Comparison of ENCODE assay signal across 22 cellular contexts in genomic region chr7:124413029-124413428, GRCh38.
DNase-seq lines count a peak whose midpoint lies in the region; ATAC-seq and TF ChIP-seq lines count a peak whose summit lies in the region.
"Had no signal": no experiment of that assay in that cellular context is flagged by ENCODE, and none has a peak within 500 bp of the region (broad histone marks: within the 10 kb centered on the region; RNA-seq: fewer than 3 reads in every experiment).

No MANE protein-coding gene starts in this region.

- no peaks in the 10 kb centered on the region for H4K20me1 ChIP-seq in MM.1S (ENCODE audit: insufficient read depth, low read length)
- H4K20me1 ChIP-seq: BLaER1 treated with 17β-estradiol and CSF1 and Interleukin-3, amounts not matched to agents 10 nM and 100 nM had no signal

- DNase-seq in MM.1S, result peak; percentile 93
- DNase-seq in neural crest cell (ENCODE audit: low read depth, low spot score), result no peak
- DNase-seq in ureter (ENCODE audit: low spot score), result no peak
- DNase-seq: Calu3; CD8-positive, alpha-beta T cell; Kasumi-1; MG63; NCI-H1092 treated with DMSO at 0.1 percent for 48 hours; NCI-H146; NCI-H2081; NK-92 treated with Interleukin-12 subunit alpha and Interleukin-12 subunit beta, amount 100 ng/mL, for 24 hours; SHP77; T-cell had no signal

- H3K9ac ChIP-seq in MM.1S (ENCODE audit: low read length), result peak overlapping the region; percentile 30
- H3K9ac ChIP-seq: BLaER1 treated with 17β-estradiol and CSF1 and Interleukin-3, amounts not matched to agents 10 nM and 100 nM had no signal

- H3K4me2 ChIP-seq in MM.1S (ENCODE audit: low read depth, low read length), result peak overlapping the region; percentile 67
- H3K4me2 ChIP-seq: GM23338 had no signal

- H3K36me3 ChIP-seq in MM.1S (replicated peaks; ENCODE audit: insufficient read depth, low read length), result no peaks in the 10 kb centered on the region
- H3K36me3 ChIP-seq: BLaER1 treated with 17β-estradiol and CSF1 and Interleukin-3, amounts not matched to agents 10 nM and 100 nM; MG63 had no signal

- peaks cover 26% of the 10 kb centered on the region for H3K4me1 Mint-ChIP-seq in neural crest cell
- H3K4me1 Mint-ChIP-seq: GM23338, T-cell had no signal

- no peaks in the 10 kb centered on the region for H3K27me3 Mint-ChIP-seq in neural crest cell (ENCODE audit: low read depth)
- H3K27me3 Mint-ChIP-seq: T-cell had no signal

- H3K79me2 ChIP-seq in MM.1S (ENCODE audit: low read length), result no peaks in the 10 kb centered on the region

- H3K27ac Mint-ChIP-seq in neural crest cell (ENCODE audit: unreplicated experiment), result peak overlapping the region; percentile 19
- H3K27ac Mint-ChIP-seq: CD8-positive, alpha-beta T cell; GM23338; T-cell had no signal

- ATAC-seq in GM18909 (IDR thresholded peaks at IDR 0.05; ENCODE audit: poor library complexity, unreplicated experiment) (peak; percentile 52), HG02798 (IDR thresholded peaks at IDR 0.05; ENCODE audit: poor library complexity, unreplicated experiment) (peak; percentile 69), GM21526 (IDR thresholded peaks at IDR 0.05; ENCODE audit: low FRiP score, unreplicated experiment) (no peak), GM18519 (IDR thresholded peaks at IDR 0.05; ENCODE audit: low FRiP score, unreplicated experiment) (no peak)
- ATAC-seq: CD8-positive, alpha-beta T cell; GM23338; HCT116; T-cell had no signal

- H3K36me3 Mint-ChIP-seq in neural crest cell (ENCODE audit: low read depth), result no peaks in the 10 kb centered on the region
- H3K36me3 Mint-ChIP-seq: CD8-positive, alpha-beta T cell; T-cell had no signal

- H3K9me3 Mint-ChIP-seq in neural crest cell, result no peaks in the 10 kb centered on the region
- H3K9me3 Mint-ChIP-seq: CD8-positive, alpha-beta T cell; GM23338 had no signal

- H3K4me3 Mint-ChIP-seq in neural crest cell, result no peak overlapping the region
- H3K4me3 Mint-ChIP-seq: CD8-positive, alpha-beta T cell; GM23338; T-cell had no signal

- H3K27me3 ChIP-seq in MM.1S (replicated peaks; ENCODE audit: insufficient read depth, low read length), result no peaks in the 10 kb centered on the region
- H3K27me3 ChIP-seq: BLaER1 treated with 17β-estradiol and CSF1 and Interleukin-3, amounts not matched to agents 10 nM and 100 nM; MG63 had no signal

- peaks cover 12% of the 10 kb centered on the region for H3K4me1 ChIP-seq in MM.1S (ENCODE audit: low read length)

- H3K4me3 ChIP-seq in MM.1S (ENCODE audit: low read length), result peak overlapping the region; percentile 55
- H3K4me3 ChIP-seq: BLaER1 treated with 17β-estradiol and CSF1 and Interleukin-3, amounts not matched to agents 10 nM and 100 nM; GM23338; MG63; SK-N-MC had no signal

- peak overlapping the region; percentile 82 for H3K27ac ChIP-seq in MM.1S (ENCODE audit: low read length)
- H3K27ac ChIP-seq: BLaER1 treated with 17β-estradiol and CSF1 and Interleukin-3, amounts not matched to agents 10 nM and 100 nM; HL-60; SK-N-MC had no signal

- H3K9me2 ChIP-seq in MM.1S (replicated peaks; ENCODE audit: insufficient read depth, low read length), result no peaks in the 10 kb centered on the region

- H3K9me3 ChIP-seq in MM.1S (replicated peaks; ENCODE audit: insufficient read depth, low read length), result no peaks in the 10 kb centered on the region
- H3K9me3 ChIP-seq: BLaER1 treated with 17β-estradiol and CSF1 and Interleukin-3, amounts not matched to agents 10 nM and 100 nM; MG63 had no signal

- TF ChIP-seq CTCF in MM.1S (IDR thresholded peaks at IDR 0.05; ENCODE audit: low read length) (no peak), neural crest cell (conservative IDR thresholded peaks at IDR 0.05) (no peak)

- H2AFZ ChIP-seq in MM.1S (ENCODE audit: low read length), result peak overlapping the region; percentile 67
- H2AFZ ChIP-seq: GM23338 had no signal

- H3F3A ChIP-seq in MM.1S (ENCODE audit: insufficient read depth, low read length), result peaks cover 28% of the 10 kb centered on the region

Comparison
In these comparisons a context has a peak if more than half of its experiments do, and no peak if none do; other contexts are left out.
1. ATAC-seq: peak in GM18909 (single experiment) and HG02798 (single experiment); none in GM21526 (single experiment) and GM18519 (single experiment).